Comparison of ENCODE assay signal across 8 cellular contexts in genomic region chr6:156832166-156832743, GRCh38. TPM values are rescaled to one million over a fixed set of nuclear protein-coding genes. Genes with fewer than 3 reads are reported as not detected.
A peak's percentile ranks its signal among the peaks of the same experiment; 100 is the strongest.
DNase-seq lines count a peak whose midpoint lies in the region; ATAC-seq and TF ChIP-seq lines count a peak whose summit lies in the region.

No MANE protein-coding gene starts in this region.

- no peaks in the 10 kb centered on the region for H3F3A ChIP-seq in neural progenitor cell (ENCODE audit: low read depth)

- H3K4me1 ChIP-seq in DND-41 (ENCODE audit: insufficient read depth, low read length) = no peaks in the 10 kb centered on the region
- H3K4me1 ChIP-seq in neural progenitor cell = peaks cover 4% of the 10 kb centered on the region

- TF ChIP-seq CTCF in DND-41 (IDR thresholded peaks at IDR 0.05; ENCODE audit: borderline replicate concordance, extremely low read depth, low read length, poor library complexity, severe bottlenecking) = no peak
- TF ChIP-seq CTCF in neural progenitor cell (IDR thresholded peaks at IDR 0.05) = no peak

- no peak overlapping the region for H3K4me3 Mint-ChIP-seq in neural progenitor cell

- H3K27ac ChIP-seq in DND-41 (ENCODE audit: low read length) (no peak overlapping the region), neural progenitor cell (no peak overlapping the region)

- H3K4me2 ChIP-seq in DND-41 (ENCODE audit: insufficient read depth, low read length) (no peak overlapping the region), neural progenitor cell (no peak overlapping the region)

- peak overlapping the region; percentile 18 for H3K27ac Mint-ChIP-seq in neural progenitor cell

- H4K20me1 ChIP-seq in DND-41 (ENCODE audit: insufficient read depth, low read length) (peaks cover 71% of the 10 kb centered on the region), neural progenitor cell (ENCODE audit: low read depth) (peaks cover 72% of the 10 kb centered on the region)

- H3K9ac ChIP-seq in DND-41 (ENCODE audit: low read depth, low read length) (no peak overlapping the region), neural progenitor cell (no peak overlapping the region)

- H3K9me3 Mint-ChIP-seq in neural progenitor cell = no peaks in the 10 kb centered on the region

- no peaks in the 10 kb centered on the region for H3K27me3 Mint-ChIP-seq in neural progenitor cell (ENCODE audit: insufficient read depth, low read depth)

- no peaks in the 10 kb centered on the region for H3K27me3 ChIP-seq in DND-41 (ENCODE audit: insufficient read depth, low read length, poor library complexity)
- H3K27me3 ChIP-seq in neural progenitor cell = no peaks in the 10 kb centered on the region

- ATAC-seq in DND-41 (ENCODE audit: insufficient read depth, low read depth) (no peak), GM21737 (IDR thresholded peaks at IDR 0.05; ENCODE audit: unreplicated experiment) (no peak), HG03432 (IDR thresholded peaks at IDR 0.05; ENCODE audit: unreplicated experiment) (no peak), GM21367 (IDR thresholded peaks at IDR 0.05; ENCODE audit: unreplicated experiment) (no peak)

- peaks cover 37% of the 10 kb centered on the region for H3K4me1 Mint-ChIP-seq in neural progenitor cell

- H3K36me3 Mint-ChIP-seq in neural progenitor cell = peaks cover 32% of the 10 kb centered on the region

- H3K79me2 ChIP-seq in DND-41 (ENCODE audit: insufficient read depth, low read length) (peaks cover 100% of the 10 kb centered on the region), neural progenitor cell (ENCODE audit: low read depth) (peaks cover 100% of the 10 kb centered on the region)

- H2AFZ ChIP-seq in DND-41 (ENCODE audit: low read depth, low read length) (no peak overlapping the region), neural progenitor cell (replicated peaks) (no peak overlapping the region)

- no peak overlapping the region for H3K4me3 ChIP-seq in DND-41 (ENCODE audit: low read depth in 1 of 2, low read length in 2 of 2)
- H3K4me3 ChIP-seq in neural progenitor cell = no peak overlapping the region

- DNase-seq in DND-41 (peak; percentile 17), NCI-H2029 (lab: John Stamatoyannopoulos, UW) (peak; percentile 90), dermis blood vessel endothelial cell (peak; percentile 61), neural progenitor cell (ENCODE audit: low spot score) (no peak), NCI-H1694 treated with DMSO at 0.1 percent for 48 hours (lab: John Stamatoyannopoulos, UW) (no peak)

- H3K36me3 ChIP-seq in DND-41 (ENCODE audit: insufficient read depth, low read length) (peaks cover 64% of the 10 kb centered on the region), neural progenitor cell (no peaks in the 10 kb centered on the region)

- no peaks in the 10 kb centered on the region for H3K9me3 ChIP-seq in DND-41 (ENCODE audit: insufficient read depth, low read length, severe bottlenecking)
- no peaks in the 10 kb centered on the region for H3K9me3 ChIP-seq in neural progenitor cell (ENCODE audit: low read depth)

RNA-seq across cellular contexts. Expression of gene ARID1B, which starts 55.1 kb away (rescaled TPM):
- total RNA-seq in dermis blood vessel endothelial cell (37.8 and 45.9 TPM in 2 replicates), neural progenitor cell (ENCODE audit: low replicate concordance) (52.8 and 62.1 TPM in 2 replicates)

Comparison
In these comparisons a context has a peak if more than half of its experiments do, and no peak if none do; other contexts are left out.
1. DNase-seq: peak in DND-41 (single experiment), NCI-H2029 (single experiment) and dermis blood vessel endothelial cell (single experiment); none in neural progenitor cell (single experiment) and NCI-H1694 treated with DMSO at 0.1 percent for 48 hours (single experiment).